In the genomic region with DNA sequence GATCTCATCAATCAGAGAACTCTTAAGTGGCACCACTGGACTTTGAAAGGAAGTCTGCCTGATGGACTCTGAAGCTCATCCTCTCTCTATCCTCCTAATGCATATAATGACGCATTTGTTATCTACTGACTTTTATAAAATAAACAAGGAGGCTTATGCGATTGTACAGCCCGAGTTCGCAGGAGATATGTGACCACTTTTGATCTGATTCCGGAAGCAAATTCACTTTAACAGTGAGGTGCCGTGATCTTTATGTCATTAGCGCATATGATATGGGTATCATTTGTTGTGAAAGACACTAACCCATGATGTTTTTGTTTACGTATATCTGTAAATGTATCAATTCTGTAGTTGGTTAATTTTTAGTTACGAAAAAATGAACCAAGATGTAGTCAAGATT, we compare ENCODE assay signal across 8 cellular contexts. TPM values are rescaled to one million over a fixed set of nuclear protein-coding genes. Genes with fewer than 3 reads are reported as not detected.
A peak's percentile ranks its signal among the peaks of the same experiment; 100 is the strongest.
DNase-seq lines count a peak whose midpoint lies in the region; ATAC-seq and TF ChIP-seq lines count a peak whose summit lies in the region.

No MANE protein-coding gene starts in this region.

- ATAC-seq in right cardiac atrium, result no peak
- ATAC-seq in stimulated activated memory B cell treated with anti-CD40 and anti-IgM and Interleukin-4, amounts not matched to agents 10 μg/mL and 1 μg/mL and 100 μg/mL, for 72 hours, result no peak

- peak overlapping the region; percentile 92 for H3K4me3 Mint-ChIP-seq in stimulated activated memory B cell treated with anti-CD40 and anti-IgM and Interleukin-4, amounts not matched to agents 10 μg/mL and 1 μg/mL and 100 μg/mL, for 72 hours

- peak overlapping the region; percentile 89 to 96 for H3K4me3 ChIP-seq in right atrium auricular region
- peak overlapping the region; percentile 92 for H3K4me3 ChIP-seq in WERI-Rb-1 (ENCODE audit: low read depth, low read length)
- H3K4me3 ChIP-seq in right cardiac atrium (ENCODE audit: low read length), result peak overlapping the region; percentile 71

- DNase-seq in right atrium auricular region (ENCODE audit: low spot score) (no peak), cardiac septum (ENCODE audit: low spot score) (no peak), WERI-Rb-1 (no peak), right cardiac atrium (no peak), NAMALWA (ENCODE audit: low spot score) (no peak), NCI-H1930 (lab: John Stamatoyannopoulos, UW) (no peak), T-helper 9 cell (no peak)

- H3K27ac Mint-ChIP-seq in stimulated activated memory B cell treated with anti-CD40 and anti-IgM and Interleukin-4, amounts not matched to agents 10 μg/mL and 1 μg/mL and 100 μg/mL, for 72 hours, result peak overlapping the region; percentile 96

- peaks cover 10% of the 10 kb centered on the region for H3K36me3 Mint-ChIP-seq in stimulated activated memory B cell treated with anti-CD40 and anti-IgM and Interleukin-4, amounts not matched to agents 10 μg/mL and 1 μg/mL and 100 μg/mL, for 72 hours

- H3K4me1 Mint-ChIP-seq in stimulated activated memory B cell treated with anti-CD40 and anti-IgM and Interleukin-4, amounts not matched to agents 10 μg/mL and 1 μg/mL and 100 μg/mL, for 72 hours, result peaks cover 38% of the 10 kb centered on the region

- H3K36me3 ChIP-seq in right atrium auricular region, result no peaks in the 10 kb centered on the region
- peaks cover 13% of the 10 kb centered on the region for H3K36me3 ChIP-seq in WERI-Rb-1

- H3K27ac ChIP-seq in right atrium auricular region, result peak overlapping the region; percentile 92 to 96
- H3K27ac ChIP-seq in WERI-Rb-1, result peak overlapping the region; percentile 83
- no peak overlapping the region for H3K27ac ChIP-seq in right cardiac atrium (ENCODE audit: low read length)

- H3K4me1 ChIP-seq in right atrium auricular region, result peaks cover 0 to 15% of the 10 kb centered on the region in 2 donors
- no peaks in the 10 kb centered on the region for H3K4me1 ChIP-seq in right cardiac atrium (ENCODE audit: control insufficient read depth, insufficient read depth, low read length)

- intact Hi-C loops in cardiac septum (cut with DNase I), result loop anchor here (10.0 kb wide), 1 partner anchor 538 kb away; no protein-coding TSS in a partner anchor
- intact Hi-C loops in right cardiac atrium (cut with DNase I), result loop anchor here in 2 of 4 donors (10.0 kb wide), 2 partner anchors 98 to 508 kb away; no protein-coding TSS in a partner anchor

- TF ChIP-seq CTCF in right atrium auricular region (IDR thresholded peaks at IDR 0.05) (no peak), WERI-Rb-1 (IDR thresholded peaks at IDR 0.05; ENCODE audit: low read depth, low read length) (no peak)

- WGBS in right cardiac atrium, result 13% methylated on average over 9 of the region's 9 CpGs

- H3K9me3 Mint-ChIP-seq in stimulated activated memory B cell treated with anti-CD40 and anti-IgM and Interleukin-4, amounts not matched to agents 10 μg/mL and 1 μg/mL and 100 μg/mL, for 72 hours, result no peaks in the 10 kb centered on the region

- H3K27me3 ChIP-seq in right atrium auricular region (no peaks in the 10 kb centered on the region), WERI-Rb-1 (ENCODE audit: insufficient read depth, low read depth, severe bottlenecking) (no peaks in the 10 kb centered on the region), right cardiac atrium (ENCODE audit: control insufficient read depth, insufficient read depth) (no peaks in the 10 kb centered on the region)

- H3K27me3 Mint-ChIP-seq in stimulated activated memory B cell treated with anti-CD40 and anti-IgM and Interleukin-4, amounts not matched to agents 10 μg/mL and 1 μg/mL and 100 μg/mL, for 72 hours, result no peaks in the 10 kb centered on the region

- H3K9me3 ChIP-seq in right atrium auricular region (no peaks in the 10 kb centered on the region), WERI-Rb-1 (ENCODE audit: severe bottlenecking) (no peaks in the 10 kb centered on the region), right cardiac atrium (ENCODE audit: control insufficient read depth, low read length) (no peaks in the 10 kb centered on the region)

RNA-seq across cellular contexts. Expression of a gene that starts 0.4 kb away (rescaled TPM):
- total RNA-seq in right atrium auricular region (10 to 100 TPM in 1 of 2 donors, 1 to 10 TPM in 1; 9.3 to 15.6 TPM), cardiac septum (25.9 TPM), right cardiac atrium (10 to 100 TPM; 22.6 to 29.4 (median 25.0) TPM)
- 8.0 TPM for polyA plus RNA-seq in right cardiac atrium

RNA-seq across cellular contexts. Expression of a gene that starts 53.6 kb away (rescaled TPM):
- total RNA-seq in right atrium auricular region (10 to 100 TPM; 39.9 to 62.3 TPM), cardiac septum (60.9 TPM), right cardiac atrium (10 to 100 TPM; 44.0 to 69.3 (median 55.0) TPM)
- 43.7 TPM for polyA plus RNA-seq in right cardiac atrium
